Comparison of ENCODE assay signal across 19 cellular contexts in genomic region chr10:89182894-89183293, GRCh38. TPM values are rescaled to one million over a fixed set of nuclear protein-coding genes. Genes with fewer than 3 reads are reported as not detected.
DNase-seq lines count a peak whose midpoint lies in the region; ATAC-seq, FAIRE-seq and TF ChIP-seq lines count a peak whose summit lies in the region.
"Had no signal": no experiment of that assay in that cellular context is flagged by ENCODE, and none has a peak within 500 bp of the region (broad histone marks: within the 10 kb centered on the region; RNA-seq: fewer than 3 reads in every experiment).

No MANE protein-coding gene starts in this region.

- in situ Hi-C loops in GM23248 (cut with MboI), result no loop called here
- in situ Hi-C loops in IMR-90 (cut with MboI; ENCODE audit: low sequenced_read_pairs), result no loop called here

- H2BK120ac ChIP-seq in IMR-90 (ENCODE audit: low read depth, low read length) (peak overlapping the region; percentile 74), H1 (replicated peaks; ENCODE audit: low read depth, low read length) (no peak overlapping the region)

- dilution Hi-C loops in IMR-90 (cut with HindIII; ENCODE audit: low sequenced_read_pairs, unreplicated experiment), result no loop called here

- peak overlapping the region; percentile 29; the same call in 2 of the 3 replicates for H2BK15ac ChIP-seq in IMR-90 (ENCODE audit: low read depth, low read length)
- H2BK15ac ChIP-seq in H1 (ENCODE audit: low read length), result no peak overlapping the region

- DNase-seq in activated naive CD8-positive, alpha-beta T cell treated with anti-CD3 and anti-CD28 coated beads, Interleukin-2, amount 50 U/mL, for 24 hours, result no peak
- DNase-seq in activated naive CD8-positive, alpha-beta T cell treated with anti-CD3 and anti-CD28 coated beads for 36 hours, result no peak
- DNase-seq in GM23248 (no peak), IMR-90 (no peak), H1 (ENCODE audit: low read depth in 1 of 2, low spot score in 2 of 2) (no peak), iPS-NIHi11 (ENCODE audit: low spot score) (no peak), left ventricle myocardium superior (no peak)
- DNase-seq: BE2C; CD4-positive, alpha-beta memory T cell; DMS79; GOT3; KBM-7 had no signal

- H3K9me3 Mint-ChIP-seq in activated naive CD8-positive, alpha-beta T cell treated with anti-CD3 and anti-CD28 coated beads, Interleukin-2, amount 50 U/mL, for 24 hours, result no peaks in the 10 kb centered on the region
- H3K9me3 Mint-ChIP-seq in activated naive CD8-positive, alpha-beta T cell treated with anti-CD3 and anti-CD28 coated beads for 36 hours, result no peaks in the 10 kb centered on the region

- POLR2A ChIA-PET in IMR-90 (lab: Charles Lee; ENCODE audit: unreplicated experiment) (no interaction called here), H1 (lab: Charles Lee; ENCODE audit: partially characterized antibody) (no interaction called here)

- no peaks in the 10 kb centered on the region for H3K23me2 ChIP-seq in H1 (ENCODE audit: low read depth, low read length)

- TF ChIP-seq RAD21 in IMR-90 (IDR thresholded peaks at IDR 0.05; ENCODE audit: low read length) (no peak), H1 (IDR thresholded peaks at IDR 0.05 in 1 of 2, conservative IDR thresholded peaks at IDR 0.05 in 1 of 2; ENCODE audit: low read depth in 2 of 2, low read length in 2 of 2) (no peak)

- H3F3A ChIP-seq in GM23248 (ENCODE audit: insufficient read depth), result peaks cover 20% of the 10 kb centered on the region

- H3K36me3 ChIP-seq in GM23248 (ENCODE audit: low read depth) (no peaks in the 10 kb centered on the region), IMR-90 (ENCODE audit: control insufficient read depth, insufficient read depth, low read length) (no peaks in the 10 kb centered on the region), H1 (ENCODE audit: control insufficient read depth in 2 of 4, insufficient read depth in 4 of 4, low read length in 3 of 4) (no peaks in the 10 kb centered on the region)
- H3K36me3 ChIP-seq: BE2C had no signal

- H3K14ac ChIP-seq in IMR-90 (replicated peaks; ENCODE audit: low read depth, low read length), result peak overlapping the region; percentile 47
- no peak overlapping the region for H3K14ac ChIP-seq in H1 (ENCODE audit: insufficient read length)

- peak overlapping the region; percentile 72 for H2BK20ac ChIP-seq in IMR-90 (ENCODE audit: low read depth, low read length)
- H2BK20ac ChIP-seq in H1 (ENCODE audit: low read length), result no peak overlapping the region

- H2AK5ac ChIP-seq in IMR-90 (ENCODE audit: low read depth, low read length) (peak overlapping the region; percentile 92; the same call in 1 of the 2 replicates), H1 (ENCODE audit: low read depth, low read length) (no peak overlapping the region)

- no peak overlapping the region for H3K9ac ChIP-seq in GM23248
- H3K9ac ChIP-seq in IMR-90 (ENCODE audit: low read depth, low read length), result no peak overlapping the region
- H3K9ac ChIP-seq in H1 (replicated peaks in 1 of 4; ENCODE audit: extremely low read depth in 1 of 4, low read depth in 3 of 4, low read length in 3 of 4), result no peak overlapping the region

- H3K9me2 ChIP-seq in GM23248 (ENCODE audit: insufficient read depth), result no peaks in the 10 kb centered on the region

- H4K8ac ChIP-seq in IMR-90 (ENCODE audit: low read depth in 2 of 2, low read length in 2 of 2) (no peak overlapping the region; a peak in 1 of 4 replicates), H1 (ENCODE audit: extremely low read depth, insufficient read depth, low read length) (no peak overlapping the region)

- H3K18ac ChIP-seq in IMR-90 (ENCODE audit: low read depth, low read length) (peak overlapping the region; percentile 66), H1 (ENCODE audit: extremely low read depth, low read length) (no peak overlapping the region)

- H4K91ac ChIP-seq in IMR-90 (ENCODE audit: insufficient read depth, low read depth, low read length) (peak overlapping the region; percentile 73), H1 (replicated peaks; ENCODE audit: insufficient read length, low read length) (no peak overlapping the region)

- no peaks in the 10 kb centered on the region for H3K36me3 Mint-ChIP-seq in activated naive CD8-positive, alpha-beta T cell treated with anti-CD3 and anti-CD28 coated beads, Interleukin-2, amount 50 U/mL, for 24 hours (ENCODE audit: low read depth)
- H3K36me3 Mint-ChIP-seq in activated naive CD8-positive, alpha-beta T cell treated with anti-CD3 and anti-CD28 coated beads for 36 hours, result no peaks in the 10 kb centered on the region
- H3K36me3 Mint-ChIP-seq: CD4-positive, alpha-beta memory T cell had no signal

- no peak for TF ChIP-seq CTCF in IMR-90 (conservative IDR thresholded peaks at IDR 0.05; ENCODE audit: low read depth, low read length)
- peak in 1 of 3 experiments; percentile 2; a peak in 1 of 4 replicates for TF ChIP-seq CTCF in H1 (IDR thresholded peaks at IDR 0.05; ENCODE audit: control extremely low read depth in 1 of 3, insufficient read depth in 1 of 3, low read depth in 1 of 3, low read length in 3 of 3)

- TF ChIP-seq POLR2A in IMR-90 (IDR thresholded peaks at IDR 0.05; ENCODE audit: low read depth, low read length), result no peak
- TF ChIP-seq POLR2A in H1 (IDR thresholded peaks at IDR 0.05; ENCODE audit: control extremely low read depth in 1 of 2, low read depth in 2 of 2, low read length in 2 of 2), result no peak

- H3K4ac ChIP-seq in IMR-90 (ENCODE audit: low read depth, low read length) (peak overlapping the region; percentile 68), H1 (replicated peaks; ENCODE audit: insufficient read length, low read depth, low read length) (no peak overlapping the region)

- no peak overlapping the region for H3K4me3 Mint-ChIP-seq in activated naive CD8-positive, alpha-beta T cell treated with anti-CD3 and anti-CD28 coated beads, Interleukin-2, amount 50 U/mL, for 24 hours
- H3K4me3 Mint-ChIP-seq in activated naive CD8-positive, alpha-beta T cell treated with anti-CD3 and anti-CD28 coated beads for 36 hours, result no peak overlapping the region
- H3K4me3 Mint-ChIP-seq: CD4-positive, alpha-beta memory T cell had no signal

- H3K4me2 ChIP-seq in GM23248 (ENCODE audit: unreplicated experiment) (no peak overlapping the region), IMR-90 (ENCODE audit: low read depth, low read length) (no peak overlapping the region), H1 (ENCODE audit: insufficient read depth in 1 of 2, low read depth in 2 of 2, low read length in 2 of 2) (no peak overlapping the region)
- H3K4me2 ChIP-seq: A549 had no signal

- H3K79me2 ChIP-seq in GM23248 (ENCODE audit: insufficient read depth), result no peaks in the 10 kb centered on the region
- no peaks in the 10 kb centered on the region for H3K79me2 ChIP-seq in H1 (ENCODE audit: control insufficient read depth in 1 of 2, insufficient read depth in 2 of 2, low read length in 2 of 2)

- peak; percentile 42 for FAIRE-seq in H1 (lab: Jason Lieb, UNC)
- FAIRE-seq: A549, GM19239 had no signal

- no peak overlapping the region; the same call in 1 of the 2 replicates for H3K23ac ChIP-seq in IMR-90 (ENCODE audit: low read depth, low read length)
- H3K23ac ChIP-seq in H1 (ENCODE audit: insufficient read length), result no peak overlapping the region

- H3K4me1 ChIP-seq in GM23248 (ENCODE audit: insufficient read depth) (peaks cover 16% of the 10 kb centered on the region), IMR-90 (ENCODE audit: control insufficient read depth, insufficient read depth, low read length) (peaks cover 9% of the 10 kb centered on the region), H1 (replicated peaks in 1 of 4; ENCODE audit: control insufficient read depth in 3 of 4, insufficient read depth in 4 of 4, low read length in 3 of 4) (peaks cover 0 to 2% (median 0%) of the 10 kb centered on the region in 4 experiments; a peak in 2 of 7 replicates)
- H3K4me1 ChIP-seq: A549, BE2C had no signal

- peaks cover 3% of the 10 kb centered on the region for H3K4me1 Mint-ChIP-seq in activated naive CD8-positive, alpha-beta T cell treated with anti-CD3 and anti-CD28 coated beads, Interleukin-2, amount 50 U/mL, for 24 hours
- no peaks in the 10 kb centered on the region for H3K4me1 Mint-ChIP-seq in activated naive CD8-positive, alpha-beta T cell treated with anti-CD3 and anti-CD28 coated beads for 36 hours
- H3K4me1 Mint-ChIP-seq: CD4-positive, alpha-beta memory T cell had no signal

- H4K20me1 ChIP-seq in GM23248 (ENCODE audit: insufficient read depth), result no peaks in the 10 kb centered on the region
- peaks cover 3% of the 10 kb centered on the region; the same call in 1 of the 2 replicates for H4K20me1 ChIP-seq in IMR-90 (ENCODE audit: insufficient read depth, low read length)
- H4K20me1 ChIP-seq in H1 (replicated peaks in 1 of 2; ENCODE audit: control insufficient read depth in 1 of 2, insufficient read depth in 2 of 2, low read length in 2 of 2), result no peaks in the 10 kb centered on the region

- no peak overlapping the region for H2AK9ac ChIP-seq in IMR-90 (replicated peaks; ENCODE audit: low read depth, low read length, poor library complexity)

- no peak overlapping the region for H3K56ac ChIP-seq in IMR-90 (ENCODE audit: extremely low read depth, insufficient read depth, low read length)
- H3K56ac ChIP-seq in H1 (replicated peaks; ENCODE audit: insufficient read length, low read depth, low read length), result no peak overlapping the region

- no peak overlapping the region for H3K27ac Mint-ChIP-seq in activated naive CD8-positive, alpha-beta T cell treated with anti-CD3 and anti-CD28 coated beads, Interleukin-2, amount 50 U/mL, for 24 hours
- H3K27ac Mint-ChIP-seq in activated naive CD8-positive, alpha-beta T cell treated with anti-CD3 and anti-CD28 coated beads for 36 hours, result no peak overlapping the region
- H3K27ac Mint-ChIP-seq: CD4-positive, alpha-beta memory T cell had no signal

- H3K27ac ChIP-seq in GM23248 (0 out of 2 replicates have a peak overlapping the region, but pooled peaks have one; percentile 10), IMR-90 (ENCODE audit: insufficient read depth, low read length) (peak overlapping the region; percentile 4; the same call in 1 of the 2 replicates), H1 (ENCODE audit: low read depth, low read length) (no peak overlapping the region)
- H3K27ac ChIP-seq: A549, C4-2B, HL-60 had no signal

- intact Hi-C loops in IMR-90 (cut with micrococcal nuclease) (no loop called here), left ventricle myocardium superior (cut with micrococcal nuclease) (no loop called here)

- no TSS peak for BruUV-seq in IMR-90 (replicated peaks; lab: Mats Ljungman, UMichigan)

- no peak overlapping the region for H2AFZ ChIP-seq in GM23248
- no peak overlapping the region for H2AFZ ChIP-seq in IMR-90 (replicated peaks; ENCODE audit: low read length, poor library complexity)
- H2AFZ ChIP-seq in H1 (ENCODE audit: low read length), result no peak overlapping the region

- H3K9me1 ChIP-seq in IMR-90 (ENCODE audit: insufficient read depth, low read length), result peaks cover 4% of the 10 kb centered on the region

- H2BK5ac ChIP-seq in IMR-90 (ENCODE audit: low read depth, low read length, poor library complexity, severe bottlenecking), result peak overlapping the region; percentile 21
- H2BK5ac ChIP-seq in H1 (ENCODE audit: low read depth, low read length), result no peak overlapping the region

- H3K9me3 ChIP-seq in GM23248 (ENCODE audit: low read depth) (no peaks in the 10 kb centered on the region), IMR-90 (ENCODE audit: control insufficient read depth, insufficient read depth, low read length) (peaks cover 5% of the 10 kb centered on the region), H1 (ENCODE audit: insufficient read depth in 2 of 2, low read depth in 1 of 2, low read length in 1 of 2) (no peaks in the 10 kb centered on the region)
- H3K9me3 ChIP-seq: BE2C had no signal

- H4K5ac ChIP-seq in IMR-90 (ENCODE audit: low read depth, low read length) (peak overlapping the region; percentile 70), H1 (ENCODE audit: insufficient read length, low read depth, low read length) (no peak overlapping the region)

- no peak overlapping the region for H3K4me3 ChIP-seq in GM23248
- H3K4me3 ChIP-seq in IMR-90 (ENCODE audit: insufficient read depth, low read depth, low read length), result no peak overlapping the region
- H3K4me3 ChIP-seq in H1 (ENCODE audit: extremely low read depth in 1 of 4, insufficient read depth in 2 of 4, low read depth in 3 of 4, low read length in 4 of 4), result no peak overlapping the region
- H3K4me3 ChIP-seq: A549 had no signal

- peaks cover 6% of the 10 kb centered on the region for H3K27me3 Mint-ChIP-seq in activated naive CD8-positive, alpha-beta T cell treated with anti-CD3 and anti-CD28 coated beads, Interleukin-2, amount 50 U/mL, for 24 hours
- H3K27me3 Mint-ChIP-seq in activated naive CD8-positive, alpha-beta T cell treated with anti-CD3 and anti-CD28 coated beads for 36 hours, result peaks cover 17% of the 10 kb centered on the region

- WGBS in GM23248 (ENCODE audit: low coverage in 1 of 2, low lambda C conversion rate in 2 of 2, missing lambda C conversion rate in 2 of 2), 2 experiments, result 80 to 82% methylated on average over 2 of the region's 2 CpGs
- WGBS in IMR-90 (ENCODE audit: extremely low coverage in 2 of 2, insufficient read length in 1 of 2), 2 experiments, result 57% methylated on average over 1 of the region's 2 CpGs; no CpG with 5 or more reads in 1 of the 2 experiments
- 84% methylated on average over 2 of the region's 2 CpGs; no CpG with 5 or more reads in 1 of the 2 experiments for WGBS in H1 (ENCODE audit: extremely low coverage in 1 of 2, insufficient coverage in 1 of 2, insufficient read length in 1 of 2, insufficient replicate concordance in 2 of 2, low coverage in 1 of 2, low lambda C conversion rate in 2 of 2, missing lambda C conversion rate in 1 of 2), 2 experiments

- H2BK12ac ChIP-seq in H1 (ENCODE audit: low read depth, low read length), result no peak overlapping the region

- no peak for TF ChIP-seq EP300 in H1 (IDR thresholded peaks at IDR 0.05; ENCODE audit: borderline replicate concordance in 1 of 2, low read depth in 2 of 2, low read length in 2 of 2)

- H3K79me1 ChIP-seq in IMR-90 (ENCODE audit: low read depth in 1 of 2, low read length in 2 of 2) (no peaks in the 10 kb centered on the region), H1 (ENCODE audit: low read depth, low read length) (no peaks in the 10 kb centered on the region)

- no peaks in the 10 kb centered on the region for H3K27me3 ChIP-seq in GM23248 (replicated peaks; ENCODE audit: insufficient read depth)
- H3K27me3 ChIP-seq in IMR-90 (ENCODE audit: control insufficient read depth, insufficient read depth, low read length), result no peaks in the 10 kb centered on the region; the same call in 1 of the 2 replicates
- peaks cover 0 to 2% (median 0%) of the 10 kb centered on the region in 4 experiments; a peak in 1 of 7 replicates for H3K27me3 ChIP-seq in H1 (replicated peaks in 1 of 4; ENCODE audit: control insufficient read depth in 3 of 4, extremely low read depth in 1 of 4, insufficient read depth in 3 of 4, low read length in 3 of 4)

- peak; percentile 46 for ATAC-seq in activated naive CD8-positive, alpha-beta T cell treated with anti-CD3 and anti-CD28 coated beads, Interleukin-2, amount 50 U/mL, for 24 hours
- ATAC-seq in IMR-90 (ENCODE audit: low read depth), result no peak
- no peak for ATAC-seq in HG02938 (IDR thresholded peaks at IDR 0.05; ENCODE audit: unreplicated experiment)
- no peak for ATAC-seq in left ventricle myocardium superior
- ATAC-seq: A549, HCT116 had no signal

- CTCF ChIA-PET in IMR-90 (lab: Yijun Ruan, JAX), result no interaction called here
- CTCF ChIA-PET in H1 (lab: Charles Lee; ENCODE audit: partially characterized antibody), result interaction anchor here (0.6 to 1.3 kb wide), 2 partner anchors 19 to 35 kb away, joined by 3 read pairs; no protein-coding TSS in a partner anchor

RNA-seq across cellular contexts. Expression of gene CH25H, which starts 24.2 kb away (rescaled TPM):
- under 1 TPM; 0.16 to 0.21 TPM for total RNA-seq in activated naive CD8-positive, alpha-beta T cell treated with anti-CD3 and anti-CD28 coated beads for 36 hours
- total RNA-seq in GM23248 (2014; rRNA removed; shearing (Covaris generic)), result 25.2 and 34.9 TPM in 2 replicates
- polyA plus RNA-seq in GM23248 (2016; fragmentation: Nextera tagmentation; extraction: Ambion mirVana), result 16.1 and 18.0 TPM in 2 replicates
- total RNA-seq in IMR-90 (2012; rRNA removed), result 0.18 TPM in 1 of 2 replicates, not detected in the other
- polyA plus RNA-seq in IMR-90 (2012; rRNA removed), result 0.12 and 0.19 TPM in 2 replicates
- 0.38 TPM in 1 of 2 replicates, not detected in the other for polyA plus RNA-seq in IMR-90 (2012; cell fraction: cytosol; rRNA removed)
- 0.09 and 0.15 TPM in 2 replicates for polyA plus RNA-seq in IMR-90 (2012; cell fraction: nucleus; rRNA removed; ENCODE audit: low replicate concordance)
- total RNA-seq in H1 (2021; fragmentation: NEBNext Ultra II Directional; extraction: Animal tissue kit (Norgen Biotek cat#: 25700)), result 0.56 TPM in 1 of 2 replicates, not detected in the other
- 1.3 and 1.6 TPM in 2 replicates for polyA plus RNA-seq in H1 (2011; rRNA removed)
- 0.65 TPM for polyA plus RNA-seq in H1 (2011; cell fraction: cytosol; rRNA removed)
- polyA plus RNA-seq in H1 (2011; cell fraction: nucleus; rRNA removed), result 1.5 TPM
- polyA plus RNA-seq in H1 (2012, experiment 1 of 2), result 0.53 to 0.88 TPM (median 0.58 TPM) in 4 replicates
- polyA plus RNA-seq in H1 (2012, experiment 2 of 2), result 0.79 TPM
- 0.67 TPM for polyA plus RNA-seq in H1 (2013, experiment 1 of 2)
- polyA plus RNA-seq in H1 (2013, experiment 2 of 2), result 0.85 TPM
- polyA minus RNA-seq in H1 (2011; rRNA and poly(A)+ RNA removed), result 0.88 and 1.4 TPM in 2 replicates
- 1.1 TPM for polyA minus RNA-seq in H1 (2011; cell fraction: cytosol; rRNA and poly(A)+ RNA removed)
- 1.6 TPM for polyA minus RNA-seq in H1 (2011; cell fraction: nucleus; rRNA and poly(A)+ RNA removed)
- 0.25 TPM for total RNA-seq in left ventricle myocardium superior
- total RNA-seq: CD4-positive, alpha-beta memory T cell; G401 had no signal
- polyA plus RNA-seq: A549 had no signal

Comparison
In these comparisons a context has a peak if more than half of its experiments do, and no peak if none do; other contexts are left out.
1. RNA of gene CH25H, which starts 24.2 kb away (total RNA-seq): 25.2 to 34.9 TPM in GM23248; 0.56 TPM in H1, 0.25 TPM in left ventricle myocardium superior (single experiment), 0.16 to 0.21 TPM in activated naive CD8-positive, alpha-beta T cell treated with anti-CD3 and anti-CD28 coated beads for 36 hours and 0.18 TPM in IMR-90; every median in the first group is over 10 times any median in the second.